Comparison of ENCODE assay signal across 37 cellular contexts in genomic region chr10:117298219-117298618, GRCh38. TPM values are rescaled to one million over a fixed set of nuclear protein-coding genes. Genes with fewer than 3 reads are reported as not detected.
"Had no signal": no experiment of that assay in that cellular context is flagged by ENCODE, and none has a peak within 500 bp of the region (broad histone marks: within the 10 kb centered on the region; RNA-seq: fewer than 3 reads in every experiment).

No MANE protein-coding gene starts in this region.

- H3K9me3 ChIP-seq: adrenal gland, body of pancreas, breast epithelium had no signal

- H3K36me3 ChIP-seq: adrenal gland, brain microvascular endothelial cell, breast epithelium had no signal

- ATAC-seq: activated CD8-positive, alpha-beta T cell treated with anti-CD3 and anti-CD28 coated beads for 36 hours; activated naive CD4-positive, alpha-beta T cell treated with anti-CD3 and anti-CD28 coated beads, Interleukin-2, amount 50 U/mL, for 72 hours; activated T-cell treated with anti-CD3 and anti-CD28 coated beads, Interleukin-2, amount 50 U/mL, for 4 hours; activated T-cell treated with anti-CD3 and anti-CD28 coated beads, Interleukin-2, amount 50 U/mL, for 72 hours; activated T-helper 17 cell treated with anti-CD3 and anti-CD28 coated beads, Interleukin-2, amount 50 U/mL, for 72 hours; body of pancreas had no signal

- DNase-seq: activated B cell treated with CpG ODN at 0.5 μM for 24 hours; activated CD4-positive, alpha-beta memory T cell treated with anti-CD3 and anti-CD28 coated beads for 36 hours; activated CD4-positive, alpha-beta T cell treated with anti-CD3 and anti-CD28 coated beads for 4 hours; activated CD4-positive, alpha-beta T cell treated with anti-CD3 and anti-CD28 coated beads, Interleukin-2, amount 10 ng/mL, durations not matched to agents 24 days and 14 days; activated CD4-positive, alpha-beta T cell treated with anti-CD3 and anti-CD28 coated beads, Interleukin-2, amount 50 U/mL, for 1 hour; activated CD4-positive, alpha-beta T cell treated with anti-CD3 and anti-CD28 coated beads, Interleukin-2, amount 50 U/mL, for 4 hours; activated CD4-positive, CD25-positive, alpha-beta regulatory T cell treated with anti-CD3 and anti-CD28 coated beads, Interleukin-2, amount 50 U/mL, for 72 hours; activated CD8-positive, alpha-beta memory T cell treated with anti-CD3 and anti-CD28 coated beads, Interleukin-2, amount 50 U/mL, for 4 hours; activated CD8-positive, alpha-beta T cell treated with anti-CD3 and anti-CD28 coated beads for 36 hours; activated effector memory CD4-positive, alpha-beta T cell treated with anti-CD3 and anti-CD28 coated beads, Interleukin-2, amount 50 U/mL, for 16 hours; activated gamma-delta T cell treated with Interleukin-2 at 50 U/mL for 16 hours; activated naive CD4-positive, alpha-beta T cell; activated naive CD4-positive, alpha-beta T cell treated with anti-CD3 and anti-CD28 coated beads for 36 hours; activated naive CD4-positive, alpha-beta T cell treated with anti-CD3 and anti-CD28 coated beads, Interleukin-2, amount 50 U/mL, for 16 hours; activated naive CD8-positive, alpha-beta T cell treated with anti-CD3 and anti-CD28 coated beads for 36 hours; activated T-cell treated with anti-CD3 and anti-CD28 coated beads for 4 hours; activated T-cell treated with anti-CD3 and anti-CD28 coated beads, Interleukin-2, amount 50 U/mL, for 1 hour; activated T-cell treated with anti-CD3 and anti-CD28 coated beads, Interleukin-2, amount 50 U/mL, for 4 hours; activated T-cell treated with anti-CD3 and anti-CD28 coated beads, Interleukin-2, amount 50 U/mL, for 72 hours; adrenal gland; amniotic stem cell; aorta; body of pancreas; brain microvascular endothelial cell; central memory CD4-positive, alpha-beta T cell; cerebellar nuclear complex; T-helper 1 cell; T-helper 2 cell; T-helper 9 cell had no signal

- FAIRE-seq: astrocyte, TTC549 had no signal

- H3K4me1 ChIP-seq: adrenal gland, body of pancreas, breast epithelium had no signal

- H3K27ac ChIP-seq: adrenal gland, body of pancreas, brain microvascular endothelial cell, breast epithelium, VCaP had no signal

- H3K27me3 ChIP-seq: adrenal gland, body of pancreas, brain microvascular endothelial cell, breast epithelium had no signal

- H3K4me3 ChIP-seq: adrenal gland, body of pancreas, breast epithelium had no signal

RNA-seq across cellular contexts. Expression of gene SLC18A2, which starts 57.3 kb away (rescaled TPM):
- total RNA-seq: activated B cell treated with CpG ODN at 0.5 μM for 24 hours; activated CD4-positive, alpha-beta memory T cell treated with anti-CD3 and anti-CD28 coated beads for 36 hours; activated CD4-positive, alpha-beta T cell treated with anti-CD3 and anti-CD28 coated beads, Interleukin-2, amount 10 ng/mL, durations not matched to agents 24 days and 14 days; activated naive CD4-positive, alpha-beta T cell treated with anti-CD3 and anti-CD28 coated beads for 36 hours; activated naive CD8-positive, alpha-beta T cell treated with anti-CD3 and anti-CD28 coated beads for 36 hours; activated T-helper 1 cell treated with anti-CD3 and anti-CD28 coated beads, Interleukin-12 subunit alpha, Interleukin-12 subunit beta, Interleukin-2, Interleukin-4 antibody, amounts not matched to agents 30 ng/mL and 10 ng/mL and 1 ng/mL, durations not matched to agents 14 hours and 24 hours and 36 hours; astrocyte; chondrocyte had no signal
